Comparison of ENCODE assay signal across 13 cellular contexts in genomic region chr15:41511331-41512077, GRCh38. TPM values are rescaled to one million over a fixed set of nuclear protein-coding genes. Genes with fewer than 3 reads are reported as not detected.
A peak's percentile ranks its signal among the peaks of the same experiment; 100 is the strongest.
DNase-seq lines count a peak whose midpoint lies in the region; ATAC-seq, FAIRE-seq and TF ChIP-seq lines count a peak whose summit lies in the region.
"Had no signal": no experiment of that assay in that cellular context is flagged by ENCODE, and none has a peak within 500 bp of the region (broad histone marks: within the 10 kb centered on the region; RNA-seq: fewer than 3 reads in every experiment).

No MANE protein-coding gene starts in this region.

- H3K9me3 ChIP-seq in HUES64 (ENCODE audit: insufficient read depth, low read depth, low read length) (no peaks in the 10 kb centered on the region), endothelial cell of umbilical vein (replicated peaks; ENCODE audit: control insufficient read depth, insufficient read depth, low read length) (no peaks in the 10 kb centered on the region), parathyroid adenoma (ENCODE audit: control insufficient read depth, low read length) (no peaks in the 10 kb centered on the region)

- WGBS in HUES64 = 3% methylated on average over 76 of the region's 76 CpGs

- FAIRE-seq in endothelial cell of umbilical vein (lab: Jason Lieb, UNC) = no peak
- FAIRE-seq: urothelium cell line had no signal

- DNase-seq in NCI-H1417 (lab: John Stamatoyannopoulos, UW) (peak in 2 of 3 experiments; percentile 68 to 74), NCI-H1417 treated with DMSO at 0.1 percent for 48 hours (lab: John Stamatoyannopoulos, UW) (no peak), endothelial cell of umbilical vein (ENCODE audit: low read depth, low spot score) (no peak), T-helper 2 cell (no peak), glutamatergic neuron (no peak)
- DNase-seq: activated B cell treated with CpG ODN at 0.5 μM for 24 hours, erythroblast had no signal

- POLR2A ChIA-PET in endothelial cell of umbilical vein (lab: Charles Lee) = no interaction called here

- H3K36me3 Mint-ChIP-seq in glutamatergic neuron (ENCODE audit: unreplicated experiment) = no peaks in the 10 kb centered on the region
- H3K36me3 Mint-ChIP-seq: activated naive CD8-positive, alpha-beta T cell had no signal

- H3K4me3 ChIP-seq in HUES64 (ENCODE audit: low read length) (peak overlapping the region; percentile 59), endothelial cell of umbilical vein (replicated peaks in 1 of 3; ENCODE audit: insufficient read depth in 1 of 3, low read depth in 1 of 3, low read length in 3 of 3) (no peak overlapping the region), parathyroid adenoma (ENCODE audit: low read depth, low read length) (no peak overlapping the region)

- peaks cover 79% of the 10 kb centered on the region for H3K27me3 ChIP-seq in HUES64 (ENCODE audit: insufficient read depth, low read length)
- peaks cover 37 to 38% of the 10 kb centered on the region in 2 experiments for H3K27me3 ChIP-seq in endothelial cell of umbilical vein (ENCODE audit: control insufficient read depth in 2 of 2, insufficient read depth in 2 of 2, low read length in 2 of 2)
- H3K27me3 ChIP-seq in parathyroid adenoma (ENCODE audit: control insufficient read depth, insufficient read depth, low read length) = no peaks in the 10 kb centered on the region

- no peak for TF ChIP-seq CTCF in endothelial cell of umbilical vein (IDR thresholded peaks at IDR 0.05; ENCODE audit: extremely low read depth in 1 of 2, insufficient read depth in 1 of 2, low read depth in 1 of 2, low read length in 2 of 2)
- no peak for TF ChIP-seq CTCF in parathyroid adenoma (IDR thresholded peaks at IDR 0.05)
- TF ChIP-seq CTCF in glutamatergic neuron (IDR thresholded peaks at IDR 0.05; ENCODE audit: partially characterized antibody, unreplicated experiment) = no peak

- no peaks in the 10 kb centered on the region for H3K9me1 ChIP-seq in endothelial cell of umbilical vein (replicated peaks; ENCODE audit: control insufficient read depth, extremely low read depth, insufficient read depth, low read length)

- H3K9me3 Mint-ChIP-seq in glutamatergic neuron (ENCODE audit: unreplicated experiment) = peaks cover 6% of the 10 kb centered on the region
- H3K9me3 Mint-ChIP-seq: activated B cell treated with CpG ODN at 0.5 μM for 24 hours had no signal

- H4K20me1 ChIP-seq in endothelial cell of umbilical vein (replicated peaks; ENCODE audit: control insufficient read depth, extremely low read depth, insufficient read depth, low read length) = no peaks in the 10 kb centered on the region

- no peaks in the 10 kb centered on the region for H3K4me1 Mint-ChIP-seq in glutamatergic neuron (ENCODE audit: low read depth, unreplicated experiment)

- H3K27ac Mint-ChIP-seq in glutamatergic neuron (ENCODE audit: unreplicated experiment) = no peak overlapping the region
- H3K27ac Mint-ChIP-seq: activated B cell treated with CpG ODN at 0.5 μM for 24 hours; activated naive CD8-positive, alpha-beta T cell had no signal

- TF ChIP-seq POLR2A in endothelial cell of umbilical vein (IDR thresholded peaks at IDR 0.05; ENCODE audit: low read depth, low read length) = no peak

- H3K4me2 ChIP-seq in endothelial cell of umbilical vein (ENCODE audit: insufficient read depth, low read length) (no peak overlapping the region), parathyroid adenoma (ENCODE audit: low read length) (peak overlapping the region; percentile 48)
- H3K4me2 ChIP-seq: KMS-11 had no signal

- H3K79me2 ChIP-seq in endothelial cell of umbilical vein (ENCODE audit: control insufficient read depth, insufficient read depth, low read length) = no peaks in the 10 kb centered on the region
- H3K79me2 ChIP-seq in parathyroid adenoma = no peaks in the 10 kb centered on the region

- H3K27me3 Mint-ChIP-seq in glutamatergic neuron (ENCODE audit: unreplicated experiment) = peaks cover 26% of the 10 kb centered on the region

- BruUV-seq in endothelial cell of umbilical vein (replicated peaks; lab: Mats Ljungman, UMichigan) = no TSS peak

- H2AFZ ChIP-seq in endothelial cell of umbilical vein (ENCODE audit: low read depth, low read length) (no peak overlapping the region), parathyroid adenoma (peak overlapping the region; percentile 38)

- H3K36me3 ChIP-seq in HUES64 (ENCODE audit: insufficient read depth, low read length) (no peaks in the 10 kb centered on the region), endothelial cell of umbilical vein (ENCODE audit: control insufficient read depth in 2 of 2, extremely low read depth in 1 of 2, insufficient read depth in 2 of 2, low read length in 2 of 2) (no peaks in the 10 kb centered on the region), parathyroid adenoma (ENCODE audit: control insufficient read depth, insufficient read depth, low read length) (no peaks in the 10 kb centered on the region)

- CTCF ChIA-PET in endothelial cell of umbilical vein (lab: Charles Lee) = interaction anchor here (2.5 kb wide), 1 partner anchor 46 kb away, joined by 10 read pairs; no protein-coding TSS in a partner anchor

- no peak overlapping the region for H3K4me3 Mint-ChIP-seq in glutamatergic neuron (ENCODE audit: unreplicated experiment)

- no peak overlapping the region for H3K27ac ChIP-seq in HUES64 (ENCODE audit: low read depth, low read length)
- H3K27ac ChIP-seq in endothelial cell of umbilical vein (ENCODE audit: insufficient read depth, low read depth, low read length) = no peak overlapping the region
- no peak overlapping the region for H3K27ac ChIP-seq in parathyroid adenoma
- H3K27ac ChIP-seq: KMS-11 had no signal

- H3K4me1 ChIP-seq in HUES64 (ENCODE audit: insufficient read depth, low read length) (peaks cover 6% of the 10 kb centered on the region; the same call in 1 of the 2 replicates), endothelial cell of umbilical vein (ENCODE audit: control insufficient read depth, extremely low read depth, insufficient read depth, low read length) (peaks cover 8% of the 10 kb centered on the region), parathyroid adenoma (no peaks in the 10 kb centered on the region)

- intact Hi-C loops in endothelial cell of umbilical vein (cut with micrococcal nuclease) = no loop called here

- dilution Hi-C loops in endothelial cell of umbilical vein (cut with MboI; ENCODE audit: extremely low pct_ligation_motif_present, low sequenced_read_pairs) = no loop called here

- H3K9ac ChIP-seq in HUES64 (ENCODE audit: low read depth, low read length) (no peak overlapping the region; the same call in 1 of the 2 replicates), endothelial cell of umbilical vein (replicated peaks; ENCODE audit: extremely low read depth, insufficient read depth, low read length) (no peak overlapping the region), parathyroid adenoma (no peak overlapping the region)
- H3K9ac ChIP-seq: KMS-11 had no signal

- ATAC-seq in GM18868 (IDR thresholded peaks at IDR 0.05; ENCODE audit: unreplicated experiment) = no peak

RNA-seq across cellular contexts. Expression of gene LTK, which starts 2.1 kb away (rescaled TPM):
- polyA plus RNA-seq in HUES64 (2013, experiment 1 of 2) = not detected
- not detected for polyA plus RNA-seq in HUES64 (2013, experiment 2 of 2)
- total RNA-seq in endothelial cell of umbilical vein = 0.15 and 0.21 TPM in 2 replicates
- polyA plus RNA-seq in endothelial cell of umbilical vein = 0.17 and 0.18 TPM in 2 replicates
- 0.05 and 0.11 TPM in 2 replicates for polyA plus RNA-seq in endothelial cell of umbilical vein (2011; cell fraction: cytosol; rRNA removed)
- polyA plus RNA-seq in endothelial cell of umbilical vein (2011; cell fraction: nucleus; rRNA removed) = 0.55 and 0.56 TPM in 2 replicates
- polyA plus RNA-seq in endothelial cell of umbilical vein (2012) = 0.12 TPM in 1 of 2 replicates, not detected in the other
- 0.32 TPM in 1 of 2 replicates, not detected in the other for polyA minus RNA-seq in endothelial cell of umbilical vein
- not detected for polyA minus RNA-seq in endothelial cell of umbilical vein (2011; cell fraction: cytosol; rRNA and poly(A)+ RNA removed)
- 0.24 TPM in 1 of 2 replicates, not detected in the other for polyA minus RNA-seq in endothelial cell of umbilical vein (2011; cell fraction: nucleus; rRNA and poly(A)+ RNA removed)
- 3.2 TPM for total RNA-seq in glutamatergic neuron (ENCODE audit: unreplicated experiment)

RNA-seq across cellular contexts. Expression of gene ITPKA, which starts 17.8 kb away (rescaled TPM):
- 0.25 TPM for polyA plus RNA-seq in HUES64 (2013, experiment 1 of 2)
- polyA plus RNA-seq in HUES64 (2013, experiment 2 of 2) = 0.38 TPM
- total RNA-seq in endothelial cell of umbilical vein (0.18 and 0.66 TPM in 2 replicates), glutamatergic neuron (ENCODE audit: unreplicated experiment) (1.1 TPM)
- 0.14 and 0.25 TPM in 2 replicates for polyA plus RNA-seq in endothelial cell of umbilical vein
- polyA plus RNA-seq in endothelial cell of umbilical vein (2011; cell fraction: cytosol; rRNA removed) = 0.09 and 0.13 TPM in 2 replicates
- polyA plus RNA-seq in endothelial cell of umbilical vein (2011; cell fraction: nucleus; rRNA removed) = 0.22 and 1.1 TPM in 2 replicates
- 0.21 TPM in 1 of 2 replicates, not detected in the other for polyA plus RNA-seq in endothelial cell of umbilical vein (2012)
- polyA minus RNA-seq in endothelial cell of umbilical vein = 0.11 TPM in 1 of 2 replicates, not detected in the other
- polyA minus RNA-seq in endothelial cell of umbilical vein (2011; cell fraction: cytosol; rRNA and poly(A)+ RNA removed) = 3.4 TPM
- polyA minus RNA-seq in endothelial cell of umbilical vein (2011; cell fraction: nucleus; rRNA and poly(A)+ RNA removed) = not detected in 2 replicates

RNA-seq across cellular contexts. Expression of gene RPAP1, which starts 32.6 kb away (rescaled TPM):
- polyA plus RNA-seq in HUES64 (2013, experiment 1 of 2) = 32.8 TPM
- 33.0 TPM for polyA plus RNA-seq in HUES64 (2013, experiment 2 of 2)
- total RNA-seq in endothelial cell of umbilical vein = 40.0 and 41.3 TPM in 2 replicates
- polyA plus RNA-seq in endothelial cell of umbilical vein = 18.5 and 18.7 TPM in 2 replicates
- 11.9 and 12.3 TPM in 2 replicates for polyA plus RNA-seq in endothelial cell of umbilical vein (2011; cell fraction: cytosol; rRNA removed)
- 31.7 and 35.9 TPM in 2 replicates for polyA plus RNA-seq in endothelial cell of umbilical vein (2011; cell fraction: nucleus; rRNA removed)
- 27.1 and 29.0 TPM in 2 replicates for polyA plus RNA-seq in endothelial cell of umbilical vein (2012)
- polyA minus RNA-seq in endothelial cell of umbilical vein = 13.3 and 18.7 TPM in 2 replicates
- 17.1 TPM for polyA minus RNA-seq in endothelial cell of umbilical vein (2011; cell fraction: cytosol; rRNA and poly(A)+ RNA removed)
- polyA minus RNA-seq in endothelial cell of umbilical vein (2011; cell fraction: nucleus; rRNA and poly(A)+ RNA removed) = 21.2 and 21.6 TPM in 2 replicates
- 48.9 TPM for total RNA-seq in glutamatergic neuron (ENCODE audit: unreplicated experiment)

RNA-seq across cellular contexts. Expression of gene TYRO3, which starts 47.5 kb away (rescaled TPM):
- 66.2 TPM for polyA plus RNA-seq in HUES64 (2013, experiment 1 of 2)
- 76.8 TPM for polyA plus RNA-seq in HUES64 (2013, experiment 2 of 2)
- total RNA-seq in endothelial cell of umbilical vein (14.5 and 18.8 TPM in 2 replicates), glutamatergic neuron (ENCODE audit: unreplicated experiment) (5.1 TPM)
- 13.3 and 14.1 TPM in 2 replicates for polyA plus RNA-seq in endothelial cell of umbilical vein
- 13.9 and 15.2 TPM in 2 replicates for polyA plus RNA-seq in endothelial cell of umbilical vein (2011; cell fraction: cytosol; rRNA removed)
- 12.1 and 18.0 TPM in 2 replicates for polyA plus RNA-seq in endothelial cell of umbilical vein (2011; cell fraction: nucleus; rRNA removed)
- polyA plus RNA-seq in endothelial cell of umbilical vein (2012) = 14.3 and 21.4 TPM in 2 replicates
- polyA minus RNA-seq in endothelial cell of umbilical vein = 32.8 and 39.4 TPM in 2 replicates
- 62.3 TPM for polyA minus RNA-seq in endothelial cell of umbilical vein (2011; cell fraction: cytosol; rRNA and poly(A)+ RNA removed)
- 5.9 and 9.5 TPM in 2 replicates for polyA minus RNA-seq in endothelial cell of umbilical vein (2011; cell fraction: nucleus; rRNA and poly(A)+ RNA removed)

Comparison
In these comparisons a context has a peak if more than half of its experiments do, and no peak if none do; other contexts are left out.
1. DNase-seq: peak in NCI-H1417 (2 of 3); none in NCI-H1417 treated with DMSO at 0.1 percent for 48 hours (single experiment), endothelial cell of umbilical vein (single experiment), T-helper 2 cell (0 of 5) and glutamatergic neuron (single experiment).